In genomic region chr16:81864646-81865382, GRCh38 we compare ENCODE assay signal across 21 cellular contexts.
DNase-seq lines count a peak whose midpoint lies in the region; ATAC-seq and TF ChIP-seq lines count a peak whose summit lies in the region.
"Had no signal": no experiment of that assay in that cellular context is flagged by ENCODE, and none has a peak within 500 bp of the region (broad histone marks: within the 10 kb centered on the region; RNA-seq: fewer than 3 reads in every experiment).

No MANE protein-coding gene starts in this region.

- no peak for DNase-seq in breast epithelium (ENCODE audit: low spot score in 2 of 2)
- DNase-seq in mammary epithelial cell, result no peak
- DNase-seq in NCI-H69 (lab: John Stamatoyannopoulos, UW), result peak; percentile 12
- DNase-seq in left kidney (ENCODE audit: low read depth, low spot score), result peak; percentile 70
- no peak for DNase-seq in type B pancreatic cell (ENCODE audit: extremely low spot score, unreplicated experiment)
- DNase-seq in stimulated activated naive CD4-positive, alpha-beta T cell (lab: John Stamatoyannopoulos, UW), result no peak
- DNase-seq in activated naive CD4-positive, alpha-beta T cell (lab: John Stamatoyannopoulos, UW), result no peak
- DNase-seq: ACHN; activated effector memory CD4-positive, alpha-beta T cell treated with anti-CD3 and anti-CD28 coated beads, Interleukin-2, amount 50 U/mL, for 16 hours; adrenal gland; GF-D8; GM23248; KBM-7; NCI-H2081; pancreas; right lobe of liver; Right ventricle myocardium superior; T-helper 1 cell had no signal

- H3K27me3 Mint-ChIP-seq in type B pancreatic cell, result peaks cover 3% of the 10 kb centered on the region

- no peak for TF ChIP-seq POLR2A in breast epithelium (IDR thresholded peaks at IDR 0.05)

- intact Hi-C loops in breast epithelium (cut with DNase I; ENCODE audit: low total_unique reads), result no loop called here
- intact Hi-C loops in mammary epithelial cell (cut with micrococcal nuclease), result no loop called here

- H4K20me1 ChIP-seq in mammary epithelial cell (ENCODE audit: insufficient read depth, low read length), result no peaks in the 10 kb centered on the region

- in situ Hi-C loops in mammary epithelial cell (cut with MboI; ENCODE audit: low sequenced_read_pairs in 2 of 2), result no loop called here

- H3K27ac ChIP-seq in breast epithelium (peak overlapping the region; percentile 36 to 63), mammary epithelial cell (ENCODE audit: insufficient read depth, low read depth, low read length) (no peak overlapping the region)
- H3K27ac ChIP-seq: GM23248, pancreas, right lobe of liver, suprapubic skin had no signal

- no peaks in the 10 kb centered on the region for H3K79me2 ChIP-seq in mammary epithelial cell (ENCODE audit: insufficient read depth, low read length)

- H3K36me3 ChIP-seq in breast epithelium (no peaks in the 10 kb centered on the region), mammary epithelial cell (ENCODE audit: insufficient read depth, low read length) (no peaks in the 10 kb centered on the region)
- H3K36me3 ChIP-seq: adrenal gland, pancreas, right lobe of liver, suprapubic skin had no signal

- H3K27ac Mint-ChIP-seq in type B pancreatic cell, result peak overlapping the region; percentile 50

- H3K27me3 ChIP-seq in breast epithelium (no peaks in the 10 kb centered on the region), mammary epithelial cell (ENCODE audit: insufficient read depth, low read length) (no peaks in the 10 kb centered on the region)
- H3K27me3 ChIP-seq: adrenal gland, right lobe of liver had no signal

- ATAC-seq in GM21526 (IDR thresholded peaks at IDR 0.05; ENCODE audit: low FRiP score, unreplicated experiment), result no peak
- ATAC-seq: pancreas, right lobe of liver had no signal

- H3K4me3 ChIP-seq in breast epithelium (no peak overlapping the region), mammary epithelial cell (replicated peaks in 1 of 3; ENCODE audit: insufficient read depth in 1 of 3, low read depth in 2 of 3, low read length in 3 of 3) (no peak overlapping the region)
- H3K4me3 ChIP-seq: adrenal gland, GM23248, lung, pancreas, right lobe of liver, suprapubic skin had no signal

- BruUV-seq in mammary epithelial cell (replicated peaks; lab: Mats Ljungman, UMichigan), result no TSS peak

- no peak overlapping the region for H2AFZ ChIP-seq in mammary epithelial cell (ENCODE audit: low read depth, low read length)
- H2AFZ ChIP-seq: GM23248 had no signal

- no peak overlapping the region for H3K9ac ChIP-seq in mammary epithelial cell (ENCODE audit: insufficient read depth, low read length)
- H3K9ac ChIP-seq: GM23248 had no signal

- dilution Hi-C loops in mammary epithelial cell (cut with HindIII; ENCODE audit: low sequenced_read_pairs), result no loop called here

- WGBS in mammary epithelial cell (ENCODE audit: low coverage, missing lambda C conversion rate), result 61% methylated on average over 10 of the region's 14 CpGs

- H3K36me3 Mint-ChIP-seq in type B pancreatic cell, result no peaks in the 10 kb centered on the region

- peaks cover 13% of the 10 kb centered on the region for H3K4me1 Mint-ChIP-seq in type B pancreatic cell (ENCODE audit: unreplicated experiment)

- H3K9me3 Mint-ChIP-seq in type B pancreatic cell, result no peaks in the 10 kb centered on the region

- H3K9me3 ChIP-seq in breast epithelium (no peaks in the 10 kb centered on the region), mammary epithelial cell (replicated peaks; ENCODE audit: insufficient read depth, low read length) (no peaks in the 10 kb centered on the region)
- H3K9me3 ChIP-seq: adrenal gland, pancreas, right lobe of liver, suprapubic skin had no signal

- H3K4me1 ChIP-seq in breast epithelium, result no peaks in the 10 kb centered on the region
- H3K4me1 ChIP-seq in mammary epithelial cell (ENCODE audit: insufficient read depth, low read length), result peaks cover 21% of the 10 kb centered on the region
- H3K4me1 ChIP-seq: adrenal gland, pancreas, right lobe of liver had no signal

- peak overlapping the region; percentile 19 for H3K4me3 Mint-ChIP-seq in type B pancreatic cell

- TF ChIP-seq CTCF in breast epithelium (IDR thresholded peaks at IDR 0.05), result no peak
- no peak for TF ChIP-seq CTCF in mammary epithelial cell (conservative IDR thresholded peaks at IDR 0.05 in 1 of 2, IDR thresholded peaks at IDR 0.05 in 1 of 2; ENCODE audit: extremely low read depth in 1 of 2, insufficient read depth in 1 of 2, low read depth in 1 of 2, low read length in 2 of 2)
- TF ChIP-seq CTCF in type B pancreatic cell (conservative IDR thresholded peaks at IDR 0.05), result no peak

- CTCF ChIA-PET in mammary epithelial cell (lab: Charles Lee; ENCODE audit: low non-redundant PET), result no interaction called here

- H3K4me2 ChIP-seq in mammary epithelial cell (ENCODE audit: insufficient read depth, low read depth, low read length), result no peak overlapping the region

Comparison
In these comparisons a context has a peak if more than half of its experiments do, and no peak if none do; other contexts are left out.
1. DNase-seq: peak in NCI-H69 (single experiment) and left kidney (single experiment); none in breast epithelium (0 of 2), mammary epithelial cell (single experiment), type B pancreatic cell (single experiment), stimulated activated naive CD4-positive, alpha-beta T cell (0 of 6) and activated naive CD4-positive, alpha-beta T cell (0 of 4).